In genomic region chr20:16500197-16500596, GRCh38 we compare ENCODE assay signal across 4 cellular contexts.
TF ChIP-seq lines count a peak whose summit lies in the region.

No MANE protein-coding gene starts in this region.

TF ChIP-seq in HepG2, 621 proteins besides CTCF, POLR2A, EP300 and RAD21:
- TF ChIP-seq MAFK (conservative IDR thresholded peaks at IDR 0.05 in 1 of 2, IDR thresholded peaks at IDR 0.05 in 1 of 2; ENCODE audit: low read length in 2 of 2) (peak; percentile 71 to 75), IKZF4 (CRISPR knock-in tag; IDR thresholded peaks at IDR 0.05; ENCODE audit: borderline replicate concordance, low read depth, not compliant biosample characterization) (no peak), ZNF337 (CRISPR knock-in tag; IDR thresholded peaks at IDR 0.05; ENCODE audit: borderline replicate concordance, low read depth) (no peak), BORCS8-MEF2B (CRISPR knock-in tag; IDR thresholded peaks at IDR 0.05) (no peak), ZNF619 (CRISPR knock-in tag; IDR thresholded peaks at IDR 0.05) (no peak), MAFF (IDR thresholded peaks at IDR 0.05; ENCODE audit: low read depth, low read length) (peak; percentile 67), IKZF1 (IDR thresholded peaks at IDR 0.05) (no peak), PAWR (CRISPR knock-in tag; IDR thresholded peaks at IDR 0.05; ENCODE audit: borderline replicate concordance) (no peak), ISL2 (CRISPR knock-in tag; IDR thresholded peaks at IDR 0.05) (no peak)

TF ChIP-seq in A549, 52 proteins besides CTCF, POLR2A, EP300 and RAD21:
- TF ChIP-seq MAZ (IDR thresholded peaks at IDR 0.05; ENCODE audit: borderline replicate concordance, low read depth, low read length) (no peak), RARB (CRISPR knock-in tag; IDR thresholded peaks at IDR 0.05) (no peak), MYC (IDR thresholded peaks at IDR 0.05; ENCODE audit: borderline replicate concordance, low read length) (no peak), FOSL2 (IDR thresholded peaks at IDR 0.05) (no peak), FOSL2 (CRISPR knock-in tag; IDR thresholded peaks at IDR 0.05) (no peak), MAFK (IDR thresholded peaks at IDR 0.05; ENCODE audit: partially characterized antibody) (peak; percentile 72), RNF2 (IDR thresholded peaks at IDR 0.05; ENCODE audit: borderline replicate concordance, low read depth) (no peak), EHF (CRISPR knock-in tag; IDR thresholded peaks at IDR 0.05) (no peak)
TF ChIP-seq in A549: peak in this region for 1.

TF ChIP-seq in IMR-90, 13 proteins besides CTCF, POLR2A, EP300 and RAD21:
- TF ChIP-seq MAFK (IDR thresholded peaks at IDR 0.05; ENCODE audit: low read depth, low read length) (peak; percentile 27; the same call in 1 of the 2 replicates), BHLHE40 (IDR thresholded peaks at IDR 0.05; ENCODE audit: low read depth, low read length) (no peak)
TF ChIP-seq in IMR-90: peak in this region for 1.

TF ChIP-seq in K562, 482 proteins besides CTCF, POLR2A, EP300 and RAD21:
- TF ChIP-seq ZBTB17 (CRISPR knock-in tag; IDR thresholded peaks at IDR 0.05) (no peak), ZBTB33 (CRISPR knock-in tag; IDR thresholded peaks at IDR 0.05) (no peak), ZNF316 (IDR thresholded peaks at IDR 0.05) (peak; percentile 48; the same call in 1 of the 2 replicates), ZNF407 (IDR thresholded peaks at IDR 0.05; ENCODE audit: low read depth) (no peak)
